1 cellular context compared by ENCODE assay signal in genomic region chr11:34929794-34930763, GRCh38.
TF ChIP-seq lines count a peak whose summit lies in the region.

No MANE protein-coding gene starts in this region.

TF ChIP-seq in HepG2, 621 proteins besides CTCF, POLR2A, EP300 and RAD21 (continued from another document and continues in another):
- TF ChIP-seq, protein P1, sequence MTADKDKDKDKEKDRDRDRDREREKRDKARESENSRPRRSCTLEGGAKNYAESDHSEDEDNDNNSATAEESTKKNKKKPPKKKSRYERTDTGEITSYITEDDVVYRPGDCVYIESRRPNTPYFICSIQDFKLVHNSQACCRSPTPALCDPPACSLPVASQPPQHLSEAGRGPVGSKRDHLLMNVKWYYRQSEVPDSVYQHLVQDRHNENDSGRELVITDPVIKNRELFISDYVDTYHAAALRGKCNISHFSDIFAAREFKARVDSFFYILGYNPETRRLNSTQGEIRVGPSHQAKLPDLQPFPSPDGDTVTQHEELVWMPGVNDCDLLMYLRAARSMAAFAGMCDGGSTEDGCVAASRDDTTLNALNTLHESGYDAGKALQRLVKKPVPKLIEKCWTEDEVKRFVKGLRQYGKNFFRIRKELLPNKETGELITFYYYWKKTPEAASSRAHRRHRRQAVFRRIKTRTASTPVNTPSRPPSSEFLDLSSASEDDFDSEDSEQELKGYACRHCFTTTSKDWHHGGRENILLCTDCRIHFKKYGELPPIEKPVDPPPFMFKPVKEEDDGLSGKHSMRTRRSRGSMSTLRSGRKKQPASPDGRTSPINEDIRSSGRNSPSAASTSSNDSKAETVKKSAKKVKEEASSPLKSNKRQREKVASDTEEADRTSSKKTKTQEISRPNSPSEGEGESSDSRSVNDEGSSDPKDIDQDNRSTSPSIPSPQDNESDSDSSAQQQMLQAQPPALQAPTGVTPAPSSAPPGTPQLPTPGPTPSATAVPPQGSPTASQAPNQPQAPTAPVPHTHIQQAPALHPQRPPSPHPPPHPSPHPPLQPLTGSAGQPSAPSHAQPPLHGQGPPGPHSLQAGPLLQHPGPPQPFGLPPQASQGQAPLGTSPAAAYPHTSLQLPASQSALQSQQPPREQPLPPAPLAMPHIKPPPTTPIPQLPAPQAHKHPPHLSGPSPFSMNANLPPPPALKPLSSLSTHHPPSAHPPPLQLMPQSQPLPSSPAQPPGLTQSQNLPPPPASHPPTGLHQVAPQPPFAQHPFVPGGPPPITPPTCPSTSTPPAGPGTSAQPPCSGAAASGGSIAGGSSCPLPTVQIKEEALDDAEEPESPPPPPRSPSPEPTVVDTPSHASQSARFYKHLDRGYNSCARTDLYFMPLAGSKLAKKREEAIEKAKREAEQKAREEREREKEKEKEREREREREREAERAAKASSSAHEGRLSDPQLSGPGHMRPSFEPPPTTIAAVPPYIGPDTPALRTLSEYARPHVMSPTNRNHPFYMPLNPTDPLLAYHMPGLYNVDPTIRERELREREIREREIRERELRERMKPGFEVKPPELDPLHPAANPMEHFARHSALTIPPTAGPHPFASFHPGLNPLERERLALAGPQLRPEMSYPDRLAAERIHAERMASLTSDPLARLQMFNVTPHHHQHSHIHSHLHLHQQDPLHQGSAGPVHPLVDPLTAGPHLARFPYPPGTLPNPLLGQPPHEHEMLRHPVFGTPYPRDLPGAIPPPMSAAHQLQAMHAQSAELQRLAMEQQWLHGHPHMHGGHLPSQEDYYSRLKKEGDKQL (CRISPR knock-in tag; IDR thresholded peaks at IDR 0.05; ENCODE audit: low read depth): 0 out of 2 replicates have a peak, but pooled peaks have one; percentile 47
- TF ChIP-seq HNF1B (CRISPR knock-in tag; IDR thresholded peaks at IDR 0.05) (peak; percentile 81), KDM5B (CRISPR knock-in tag; IDR thresholded peaks at IDR 0.05; ENCODE audit: borderline replicate concordance) (peak; percentile 72; the same call in 1 of the 2 replicates), ZNF616 (CRISPR knock-in tag; IDR thresholded peaks at IDR 0.05; ENCODE audit: low read depth) (no peak), RFXANK (CRISPR knock-in tag; IDR thresholded peaks at IDR 0.05) (peak; percentile 73; the same call in 1 of the 2 replicates), ZNF720 (CRISPR knock-in tag; IDR thresholded peaks at IDR 0.05) (no peak), ELF3 (CRISPR knock-in tag; IDR thresholded peaks at IDR 0.05) (peak; percentile 96), ZNF124 (CRISPR knock-in tag; IDR thresholded peaks at IDR 0.05) (peak; percentile 92; the same call in 1 of the 2 replicates), ERF (CRISPR knock-in tag; IDR thresholded peaks at IDR 0.05) (peak; percentile 97), FOXA3 (CRISPR knock-in tag; IDR thresholded peaks at IDR 0.05) (peak; percentile 98), GABPA (IDR thresholded peaks at IDR 0.05; ENCODE audit: low read depth, low read length) (no peak), GABPA (CRISPR knock-in tag; IDR thresholded peaks at IDR 0.05; ENCODE audit: low read depth) (peak; percentile 53; the same call in 1 of the 2 replicates), ZNF615 (CRISPR knock-in tag; IDR thresholded peaks at IDR 0.05; ENCODE audit: borderline replicate concordance) (no peak), ZNF580 (CRISPR knock-in tag; IDR thresholded peaks at IDR 0.05; ENCODE audit: borderline replicate concordance, low read depth) (peak; percentile 87; the same call in 1 of the 2 replicates), FOXK2 (IDR thresholded peaks at IDR 0.05) (no peak), PATZ1 (CRISPR knock-in tag; IDR thresholded peaks at IDR 0.05) (peak; percentile 49), DRAP1 (CRISPR knock-in tag; IDR thresholded peaks at IDR 0.05) (peak; percentile 57; the same call in 1 of the 2 replicates), NR2F1 (CRISPR knock-in tag; IDR thresholded peaks at IDR 0.05) (no peak), TMF1 (CRISPR knock-in tag; IDR thresholded peaks at IDR 0.05; ENCODE audit: low read depth) (no peak), JUNB (CRISPR knock-in tag; IDR thresholded peaks at IDR 0.05; ENCODE audit: borderline replicate concordance) (0 out of 2 replicates have a peak, but pooled peaks have one; percentile 40), GATAD2A (CRISPR knock-in tag; IDR thresholded peaks at IDR 0.05) (peak; percentile 95), MIER3 (CRISPR knock-in tag; IDR thresholded peaks at IDR 0.05; ENCODE audit: borderline replicate concordance) (peak; percentile 80; the same call in 1 of the 2 replicates), MIXL1 (CRISPR knock-in tag; IDR thresholded peaks at IDR 0.05) (peak; percentile 71; the same call in 1 of the 2 replicates), LRRFIP1 (CRISPR knock-in tag; conservative IDR thresholded peaks at IDR 0.05) (no peak), ATF1 (CRISPR knock-in tag; IDR thresholded peaks at IDR 0.05) (peak; percentile 74), CREB1 (IDR thresholded peaks at IDR 0.05) (no peak), CREB1 (CRISPR knock-in tag; IDR thresholded peaks at IDR 0.05) (peak; percentile 78), FOXP1 (IDR thresholded peaks at IDR 0.05) (no peak), FOXP1 (CRISPR knock-in tag; IDR thresholded peaks at IDR 0.05) (peak; percentile 83), HIC2 (CRISPR knock-in tag; IDR thresholded peaks at IDR 0.05; ENCODE audit: low read depth) (no peak), ZNF598 (CRISPR knock-in tag; IDR thresholded peaks at IDR 0.05; ENCODE audit: borderline replicate concordance) (no peak), ZNF235 (CRISPR knock-in tag; IDR thresholded peaks at IDR 0.05; ENCODE audit: borderline replicate concordance) (no peak), ZNF501 (CRISPR knock-in tag; IDR thresholded peaks at IDR 0.05) (no peak; the same call in 1 of the 2 replicates)
- TF ChIP-seq, protein P2, sequence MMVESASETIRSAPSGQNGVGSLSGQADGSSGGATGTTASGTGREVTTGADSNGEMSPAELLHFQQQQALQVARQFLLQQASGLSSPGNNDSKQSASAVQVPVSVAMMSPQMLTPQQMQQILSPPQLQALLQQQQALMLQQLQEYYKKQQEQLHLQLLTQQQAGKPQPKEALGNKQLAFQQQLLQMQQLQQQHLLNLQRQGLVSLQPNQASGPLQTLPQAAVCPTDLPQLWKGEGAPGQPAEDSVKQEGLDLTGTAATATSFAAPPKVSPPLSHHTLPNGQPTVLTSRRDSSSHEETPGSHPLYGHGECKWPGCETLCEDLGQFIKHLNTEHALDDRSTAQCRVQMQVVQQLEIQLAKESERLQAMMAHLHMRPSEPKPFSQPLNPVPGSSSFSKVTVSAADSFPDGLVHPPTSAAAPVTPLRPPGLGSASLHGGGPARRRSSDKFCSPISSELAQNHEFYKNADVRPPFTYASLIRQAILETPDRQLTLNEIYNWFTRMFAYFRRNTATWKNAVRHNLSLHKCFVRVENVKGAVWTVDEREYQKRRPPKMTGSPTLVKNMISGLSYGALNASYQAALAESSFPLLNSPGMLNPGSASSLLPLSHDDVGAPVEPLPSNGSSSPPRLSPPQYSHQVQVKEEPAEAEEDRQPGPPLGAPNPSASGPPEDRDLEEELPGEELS (CRISPR knock-in tag; IDR thresholded peaks at IDR 0.05): peak; percentile 87
- TF ChIP-seq, protein P3, sequence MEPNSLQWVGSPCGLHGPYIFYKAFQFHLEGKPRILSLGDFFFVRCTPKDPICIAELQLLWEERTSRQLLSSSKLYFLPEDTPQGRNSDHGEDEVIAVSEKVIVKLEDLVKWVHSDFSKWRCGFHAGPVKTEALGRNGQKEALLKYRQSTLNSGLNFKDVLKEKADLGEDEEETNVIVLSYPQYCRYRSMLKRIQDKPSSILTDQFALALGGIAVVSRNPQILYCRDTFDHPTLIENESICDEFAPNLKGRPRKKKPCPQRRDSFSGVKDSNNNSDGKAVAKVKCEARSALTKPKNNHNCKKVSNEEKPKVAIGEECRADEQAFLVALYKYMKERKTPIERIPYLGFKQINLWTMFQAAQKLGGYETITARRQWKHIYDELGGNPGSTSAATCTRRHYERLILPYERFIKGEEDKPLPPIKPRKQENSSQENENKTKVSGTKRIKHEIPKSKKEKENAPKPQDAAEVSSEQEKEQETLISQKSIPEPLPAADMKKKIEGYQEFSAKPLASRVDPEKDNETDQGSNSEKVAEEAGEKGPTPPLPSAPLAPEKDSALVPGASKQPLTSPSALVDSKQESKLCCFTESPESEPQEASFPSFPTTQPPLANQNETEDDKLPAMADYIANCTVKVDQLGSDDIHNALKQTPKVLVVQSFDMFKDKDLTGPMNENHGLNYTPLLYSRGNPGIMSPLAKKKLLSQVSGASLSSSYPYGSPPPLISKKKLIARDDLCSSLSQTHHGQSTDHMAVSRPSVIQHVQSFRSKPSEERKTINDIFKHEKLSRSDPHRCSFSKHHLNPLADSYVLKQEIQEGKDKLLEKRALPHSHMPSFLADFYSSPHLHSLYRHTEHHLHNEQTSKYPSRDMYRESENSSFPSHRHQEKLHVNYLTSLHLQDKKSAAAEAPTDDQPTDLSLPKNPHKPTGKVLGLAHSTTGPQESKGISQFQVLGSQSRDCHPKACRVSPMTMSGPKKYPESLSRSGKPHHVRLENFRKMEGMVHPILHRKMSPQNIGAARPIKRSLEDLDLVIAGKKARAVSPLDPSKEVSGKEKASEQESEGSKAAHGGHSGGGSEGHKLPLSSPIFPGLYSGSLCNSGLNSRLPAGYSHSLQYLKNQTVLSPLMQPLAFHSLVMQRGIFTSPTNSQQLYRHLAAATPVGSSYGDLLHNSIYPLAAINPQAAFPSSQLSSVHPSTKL (CRISPR knock-in tag; IDR thresholded peaks at IDR 0.05): peak; percentile 97
- TF ChIP-seq, protein P4, sequence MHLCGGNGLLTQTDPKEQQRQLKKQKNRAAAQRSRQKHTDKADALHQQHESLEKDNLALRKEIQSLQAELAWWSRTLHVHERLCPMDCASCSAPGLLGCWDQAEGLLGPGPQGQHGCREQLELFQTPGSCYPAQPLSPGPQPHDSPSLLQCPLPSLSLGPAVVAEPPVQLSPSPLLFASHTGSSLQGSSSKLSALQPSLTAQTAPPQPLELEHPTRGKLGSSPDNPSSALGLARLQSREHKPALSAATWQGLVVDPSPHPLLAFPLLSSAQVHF (CRISPR knock-in tag; IDR thresholded peaks at IDR 0.05): no peak
